8 cellular contexts compared by ENCODE assay signal in the genomic region with DNA sequence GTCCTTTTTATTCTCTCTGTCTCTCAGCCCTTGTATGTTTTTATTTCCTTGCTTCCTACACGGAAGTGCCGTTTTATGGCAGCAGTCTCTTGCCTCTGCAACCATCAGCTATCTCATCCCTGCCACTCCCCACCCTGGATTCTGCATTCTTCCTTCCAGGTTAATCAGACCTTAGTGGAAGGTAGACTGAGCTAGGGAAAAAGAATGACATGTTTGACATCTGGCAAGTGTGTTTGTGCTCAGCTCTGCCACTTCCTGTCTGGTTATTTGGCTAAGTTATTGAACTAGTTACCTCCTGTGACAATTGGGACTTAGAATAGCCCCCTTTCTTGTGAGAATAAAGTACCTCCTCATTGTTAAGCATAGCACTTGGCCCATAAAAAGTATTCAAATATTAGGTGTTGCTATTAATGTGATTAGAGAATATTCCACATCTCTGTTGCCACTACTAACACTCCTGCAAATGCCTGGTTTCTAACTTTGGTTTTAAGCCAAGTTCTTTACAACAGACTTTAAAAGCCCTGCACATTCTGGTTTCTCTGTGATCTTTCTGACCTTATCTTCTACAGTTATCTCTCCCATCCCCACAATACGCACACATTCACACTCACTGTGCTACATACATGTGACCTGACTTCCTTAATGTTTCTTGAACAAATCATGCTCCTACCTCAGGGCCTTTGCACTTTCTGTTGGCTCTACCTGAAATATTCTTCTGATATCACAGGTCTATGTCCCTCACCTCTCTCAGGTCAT. TPM values are rescaled to one million over a fixed set of nuclear protein-coding genes. Genes with fewer than 3 reads are reported as not detected.
DNase-seq lines count a peak whose midpoint lies in the region; ATAC-seq and TF ChIP-seq lines count a peak whose summit lies in the region.

No MANE protein-coding gene starts in this region.

- H3K4me3 ChIP-seq in upper lobe of left lung: peak overlapping the region in 3 of 4 donors; percentile 21 to 38 (median 37)

- H3K27ac ChIP-seq in foreskin keratinocyte (no peak overlapping the region), upper lobe of left lung (peak overlapping the region; percentile 62 to 73 (median 66))

- TF ChIP-seq CTCF in foreskin keratinocyte (conservative IDR thresholded peaks at IDR 0.05) (no peak), upper lobe of left lung (IDR thresholded peaks at IDR 0.05) (no peak), chondrocyte (IDR thresholded peaks at IDR 0.05) (no peak)

- no peaks in the 10 kb centered on the region for H3K27me3 Mint-ChIP-seq in chondrocyte (ENCODE audit: low read depth)

- H3K4me1 ChIP-seq in foreskin keratinocyte (no peaks in the 10 kb centered on the region), upper lobe of left lung (peaks cover 16 to 31% (median 22%) of the 10 kb centered on the region in 4 donors)

- 15 to 21% methylated on average over 3 of the region's 3 CpGs for WGBS in upper lobe of left lung, 2 donors

- no peaks in the 10 kb centered on the region for H3K9me3 ChIP-seq in upper lobe of left lung

- H3K36me3 Mint-ChIP-seq in chondrocyte (ENCODE audit: low read depth): no peaks in the 10 kb centered on the region

- H3K27me3 ChIP-seq in foreskin keratinocyte: peaks cover 3% of the 10 kb centered on the region
- no peaks in the 10 kb centered on the region for H3K27me3 ChIP-seq in upper lobe of left lung

- H3K4me1 Mint-ChIP-seq in chondrocyte (ENCODE audit: low read depth): peaks cover 33% of the 10 kb centered on the region

- no peak for TF ChIP-seq EP300 in upper lobe of left lung (IDR thresholded peaks at IDR 0.05)

- H3K9me3 Mint-ChIP-seq in chondrocyte (ENCODE audit: low read depth): peaks cover under 1% of the 10 kb centered on the region

- DNase-seq in DMS153 treated with DMSO at 0.1 percent for 48 hours (lab: John Stamatoyannopoulos, UW; ENCODE audit: unreplicated experiment): peak; percentile 31
- peak; percentile 21 for DNase-seq in NCI-H146 (lab: John Stamatoyannopoulos, UW)
- no peak for DNase-seq in foreskin keratinocyte
- DNase-seq in upper lobe of left lung: no peak
- DNase-seq in chondrocyte (ENCODE audit: low spot score): no peak
- no peak for DNase-seq in COR-L47 (lab: John Stamatoyannopoulos, UW)

- no peak overlapping the region for H3K27ac Mint-ChIP-seq in chondrocyte (ENCODE audit: unreplicated experiment)

- no peak overlapping the region for H3K4me3 Mint-ChIP-seq in chondrocyte (ENCODE audit: unreplicated experiment)

- H3K36me3 ChIP-seq in upper lobe of left lung: no peaks in the 10 kb centered on the region

- ATAC-seq in GM21390 (IDR thresholded peaks at IDR 0.05; ENCODE audit: unreplicated experiment): peak; percentile 42
- ATAC-seq in foreskin keratinocyte: peak; percentile 24
- no peak for ATAC-seq in upper lobe of left lung (ENCODE audit: low FRiP score in 2 of 2)
- ATAC-seq in HG02938 (IDR thresholded peaks at IDR 0.05; ENCODE audit: unreplicated experiment): no peak

- no peak for TF ChIP-seq POLR2A in upper lobe of left lung (IDR thresholded peaks at IDR 0.05)

RNA-seq across cellular contexts. Expression of a gene that starts 10.8 kb away (rescaled TPM):
- total RNA-seq in foreskin keratinocyte (8.0 and 11.0 TPM in 2 replicates), upper lobe of left lung (10 to 100 TPM; 21.2 to 35.5 (median 27.8) TPM), chondrocyte (23.4 to 30.3 TPM (median 26.0 TPM) in 3 replicates)
- 4.4 and 4.5 TPM in 2 replicates for polyA plus RNA-seq in foreskin keratinocyte

Comparison
In these comparisons a context has a peak if more than half of its experiments do, and no peak if none do; other contexts are left out.
1. DNase-seq: peak in DMS153 treated with DMSO at 0.1 percent for 48 hours (single experiment) and NCI-H146 (single experiment); none in foreskin keratinocyte (0 of 2), upper lobe of left lung (0 of 2), chondrocyte (single experiment) and COR-L47 (single experiment).
2. ATAC-seq: peak in GM21390 (single experiment) and foreskin keratinocyte (single experiment); none in upper lobe of left lung (0 of 2) and HG02938 (single experiment).